8 cellular contexts compared by ENCODE assay signal in the genomic region with DNA sequence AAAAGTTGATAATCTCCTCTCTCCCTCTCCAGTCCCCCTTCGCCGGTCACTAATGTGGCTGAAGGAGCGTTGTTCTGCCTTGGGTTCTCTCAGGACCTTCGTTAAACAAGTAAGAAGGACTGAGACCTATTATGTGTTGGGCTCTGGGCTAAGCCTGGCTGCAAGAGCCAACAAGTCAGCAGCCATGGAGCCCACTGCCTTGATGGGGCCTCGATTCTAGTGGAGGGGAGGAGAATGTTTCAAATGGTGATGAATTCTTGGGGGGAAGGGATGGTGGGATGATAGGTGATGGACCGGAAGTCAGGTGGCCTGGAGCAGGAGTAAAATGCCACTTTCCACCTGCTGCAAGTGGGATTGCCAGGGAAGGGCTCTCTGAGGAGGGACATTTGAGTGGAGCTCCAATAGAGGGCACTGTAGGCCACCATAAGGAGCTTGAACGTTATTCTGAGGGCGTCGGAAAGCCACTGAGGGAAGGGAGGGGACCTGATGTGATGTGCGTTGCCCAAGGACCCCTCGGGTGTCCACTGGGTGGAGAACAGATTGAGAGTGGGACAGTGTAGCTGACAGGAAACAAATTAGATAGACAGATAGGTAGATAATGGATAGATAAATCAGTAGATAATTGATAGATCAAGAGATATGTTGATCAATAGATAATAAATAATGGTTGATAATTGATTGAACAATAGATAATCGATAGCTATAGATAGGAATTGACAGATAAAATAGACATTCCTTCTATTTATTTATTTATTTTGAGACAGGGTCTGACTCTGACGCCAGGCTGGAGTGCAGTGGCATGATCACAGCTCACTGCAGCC. TPM values are rescaled to one million over a fixed set of nuclear protein-coding genes. Genes with fewer than 3 reads are reported as not detected.
A peak's percentile ranks its signal among the peaks of the same experiment; 100 is the strongest.
DNase-seq lines count a peak whose midpoint lies in the region; ATAC-seq and TF ChIP-seq lines count a peak whose summit lies in the region.

No MANE protein-coding gene starts in this region.

- H3K4me1 Mint-ChIP-seq in T-helper 17 cell: peaks cover 6% of the 10 kb centered on the region
- H3K4me1 Mint-ChIP-seq in neural progenitor cell: peaks cover 7% of the 10 kb centered on the region

- H3K4me3 Mint-ChIP-seq in T-helper 17 cell (no peak overlapping the region), neural progenitor cell (no peak overlapping the region)

- H3K79me2 ChIP-seq in neural progenitor cell (ENCODE audit: low read depth): no peaks in the 10 kb centered on the region

- no peak for TF ChIP-seq POLR2A in esophagus squamous epithelium (IDR thresholded peaks at IDR 0.05)

- H3K27ac ChIP-seq in esophagus squamous epithelium: no peak overlapping the region
- H3K27ac ChIP-seq in neural progenitor cell: no peak overlapping the region

- H3K4me1 ChIP-seq in esophagus squamous epithelium (peaks cover 7 to 25% (median 16%) of the 10 kb centered on the region in 3 donors), neural progenitor cell (peaks cover 5% of the 10 kb centered on the region)

- H3K36me3 Mint-ChIP-seq in T-helper 17 cell (ENCODE audit: low read depth): peaks cover 3% of the 10 kb centered on the region
- no peaks in the 10 kb centered on the region for H3K36me3 Mint-ChIP-seq in neural progenitor cell

- TF ChIP-seq CTCF in esophagus squamous epithelium (IDR thresholded peaks at IDR 0.05) (peak; percentile 32 to 58 (median 44)), neural progenitor cell (IDR thresholded peaks at IDR 0.05) (peak; percentile 76)

- peaks cover 6% of the 10 kb centered on the region for H3F3A ChIP-seq in neural progenitor cell (ENCODE audit: low read depth)

- H3K27ac Mint-ChIP-seq in T-helper 17 cell (no peak overlapping the region), neural progenitor cell (no peak overlapping the region)

- no peaks in the 10 kb centered on the region for H3K36me3 ChIP-seq in esophagus squamous epithelium
- no peaks in the 10 kb centered on the region for H3K36me3 ChIP-seq in neural progenitor cell

- H3K4me2 ChIP-seq in neural progenitor cell: no peak overlapping the region

- WGBS in esophagus squamous epithelium, 2 donors: 28 to 30% methylated on average over 13 of the region's 13 CpGs

- H3K9ac ChIP-seq in neural progenitor cell: no peak overlapping the region

- no peak overlapping the region for H3K4me3 ChIP-seq in esophagus squamous epithelium
- no peak overlapping the region for H3K4me3 ChIP-seq in neural progenitor cell

- no peaks in the 10 kb centered on the region for H3K9me3 Mint-ChIP-seq in neural progenitor cell

- no peaks in the 10 kb centered on the region for H3K9me3 ChIP-seq in T-helper 17 cell (ENCODE audit: control insufficient read depth, low read length, poor library complexity, severe bottlenecking)
- H3K9me3 ChIP-seq in esophagus squamous epithelium: no peaks in the 10 kb centered on the region
- no peaks in the 10 kb centered on the region for H3K9me3 ChIP-seq in neural progenitor cell (ENCODE audit: low read depth)

- no peaks in the 10 kb centered on the region for H4K20me1 ChIP-seq in neural progenitor cell (ENCODE audit: low read depth)

- no peak overlapping the region for H2AFZ ChIP-seq in neural progenitor cell (replicated peaks)

- peaks cover 5% of the 10 kb centered on the region for H3K27me3 Mint-ChIP-seq in T-helper 17 cell
- peaks cover 16% of the 10 kb centered on the region for H3K27me3 Mint-ChIP-seq in neural progenitor cell (ENCODE audit: insufficient read depth, low read depth)

- DNase-seq in stimulated activated CD4-positive, alpha-beta T cell treated with anti-CD3 and anti-CD28 coated beads, Interleukin-15, amount 100 ng/mL, for 24 hours: peak; percentile 54
- DNase-seq in stimulated activated CD4-positive, alpha-beta T cell treated with anti-CD3 and anti-CD28 coated beads, Interleukin-12 subunit alpha, Interleukin-12 subunit beta, amount 100 ng/mL, for 4 hours: no peak
- DNase-seq in NCI-H1694 treated with DMSO at 0.1 percent for 48 hours (lab: John Stamatoyannopoulos, UW) (peak; percentile 73), T-helper 17 cell (no peak), esophagus squamous epithelium (lab: John Stamatoyannopoulos, UW) (no peak), neural progenitor cell (ENCODE audit: low spot score) (peak; percentile 89)

- ATAC-seq in T-helper 17 cell (peak; percentile 53), GM19463 (IDR thresholded peaks at IDR 0.05; ENCODE audit: unreplicated experiment) (no peak), HG03520 (IDR thresholded peaks at IDR 0.05; ENCODE audit: unreplicated experiment) (no peak)

- intact Hi-C loops in esophagus squamous epithelium (cut with DNase I): loop anchor here (5.0 kb wide), 1 partner anchor 120 kb away; no protein-coding TSS in a partner anchor

- H3K27me3 ChIP-seq in esophagus squamous epithelium (peaks cover 0 to 54% (median 0%) of the 10 kb centered on the region in 4 donors), neural progenitor cell (peaks cover 20% of the 10 kb centered on the region)

RNA-seq across cellular contexts. Expression of gene NXPH3, which starts 18.3 kb away (rescaled TPM):
- total RNA-seq in T-helper 17 cell: not detected
- total RNA-seq in esophagus squamous epithelium: 1 to 10 TPM in 2 of 4 donors, under 1 TPM in 2; 0.53 to 3.8 (median 1.5) TPM
- total RNA-seq in neural progenitor cell (ENCODE audit: low replicate concordance): 3.6 and 10.7 TPM in 2 replicates

Comparison
In these comparisons a context has a peak if more than half of its experiments do, and no peak if none do; other contexts are left out.
1. DNase-seq: peak in stimulated activated CD4-positive, alpha-beta T cell treated with anti-CD3 and anti-CD28 coated beads, Interleukin-15, amount 100 ng/mL, for 24 hours (single experiment), NCI-H1694 treated with DMSO at 0.1 percent for 48 hours (single experiment) and neural progenitor cell (single experiment); none in stimulated activated CD4-positive, alpha-beta T cell treated with anti-CD3 and anti-CD28 coated beads, Interleukin-12 subunit alpha, Interleukin-12 subunit beta, amount 100 ng/mL, for 4 hours (single experiment), T-helper 17 cell (0 of 3) and esophagus squamous epithelium (single experiment).